ENCODE assay signal across 1 cellular context in genomic region chr5:173615884-173616576, GRCh38.
TF ChIP-seq lines count a peak whose summit lies in the region.

No MANE protein-coding gene starts in this region.

TF ChIP-seq in HepG2, 621 proteins besides CTCF, POLR2A, EP300 and RAD21 (continued from another document and continues in another):
- TF ChIP-seq ARHGAP35 (CRISPR knock-in tag; IDR thresholded peaks at IDR 0.05; ENCODE audit: borderline replicate concordance) (no peak), ZNF766 (CRISPR knock-in tag; IDR thresholded peaks at IDR 0.05; ENCODE audit: borderline replicate concordance) (no peak), CENPX (CRISPR knock-in tag; IDR thresholded peaks at IDR 0.05) (no peak), ZNF772 (CRISPR knock-in tag; IDR thresholded peaks at IDR 0.05) (no peak), ZFP36L2 (CRISPR knock-in tag; IDR thresholded peaks at IDR 0.05) (no peak), HOXA5 (CRISPR knock-in tag; IDR thresholded peaks at IDR 0.05) (no peak), FOXA1 (IDR thresholded peaks at IDR 0.05) (no peak), FOXA1 (CRISPR knock-in tag; IDR thresholded peaks at IDR 0.05) (no peak), IRF9 (CRISPR knock-in tag; IDR thresholded peaks at IDR 0.05; ENCODE audit: borderline replicate concordance) (no peak; the same call in 1 of the 2 replicates), SUZ12 (IDR thresholded peaks at IDR 0.05; ENCODE audit: low read depth, low read length) (no peak), RNF2 (conservative IDR thresholded peaks at IDR 0.05; ENCODE audit: low read depth) (no peak), ZNF296 (CRISPR knock-in tag; conservative IDR thresholded peaks at IDR 0.05) (no peak), SIN3B (IDR thresholded peaks at IDR 0.05; ENCODE audit: low read length) (no peak), ZMYM4 (CRISPR knock-in tag; IDR thresholded peaks at IDR 0.05) (0 out of 2 replicates have a peak, but pooled peaks have one; percentile 30), SNAI1 (CRISPR knock-in tag; IDR thresholded peaks at IDR 0.05; ENCODE audit: borderline replicate concordance) (0 out of 2 replicates have a peak, but pooled peaks have one; percentile 30), SNAPC4 (CRISPR knock-in tag; IDR thresholded peaks at IDR 0.05) (no peak), ZNF646 (CRISPR knock-in tag; IDR thresholded peaks at IDR 0.05) (no peak), ZNF891 (CRISPR knock-in tag; IDR thresholded peaks at IDR 0.05) (no peak), CENPT (CRISPR knock-in tag; IDR thresholded peaks at IDR 0.05; ENCODE audit: low read depth) (no peak), GRHL1 (CRISPR knock-in tag; conservative IDR thresholded peaks at IDR 0.05) (no peak), ZUFSP (CRISPR knock-in tag; IDR thresholded peaks at IDR 0.05; ENCODE audit: borderline replicate concordance) (no peak), ZNF724P (CRISPR knock-in tag; IDR thresholded peaks at IDR 0.05; ENCODE audit: borderline replicate concordance) (no peak), PHF20 (CRISPR knock-in tag; IDR thresholded peaks at IDR 0.05) (no peak), ZSCAN9 (CRISPR knock-in tag; IDR thresholded peaks at IDR 0.05; ENCODE audit: borderline replicate concordance) (no peak), ZNF790 (CRISPR knock-in tag; IDR thresholded peaks at IDR 0.05; ENCODE audit: borderline replicate concordance) (no peak), ZNF18 (CRISPR knock-in tag; IDR thresholded peaks at IDR 0.05; ENCODE audit: insufficient replicate concordance) (no peak), MEIS1 (CRISPR knock-in tag; IDR thresholded peaks at IDR 0.05; ENCODE audit: borderline replicate concordance) (no peak), TCF7L2 (IDR thresholded peaks at IDR 0.05; ENCODE audit: low read depth, low read length) (no peak), ZNF335 (CRISPR knock-in tag; IDR thresholded peaks at IDR 0.05) (no peak; the same call in 1 of the 2 replicates), ZNF546 (CRISPR knock-in tag; conservative IDR thresholded peaks at IDR 0.05) (no peak), ZNF768 (CRISPR knock-in tag; IDR thresholded peaks at IDR 0.05) (peak; percentile 16; the same call in 1 of the 2 replicates), ZNF333 (CRISPR knock-in tag; IDR thresholded peaks at IDR 0.05; ENCODE audit: borderline replicate concordance) (no peak), GPN1 (CRISPR knock-in tag; IDR thresholded peaks at IDR 0.05; ENCODE audit: borderline replicate concordance) (no peak), ZNF207 (IDR thresholded peaks at IDR 0.05; ENCODE audit: borderline replicate concordance) (no peak), BCL3 (CRISPR knock-in tag; IDR thresholded peaks at IDR 0.05) (0 out of 2 replicates have a peak, but pooled peaks have one; percentile 25), DZIP1 (CRISPR knock-in tag; IDR thresholded peaks at IDR 0.05) (no peak), RCOR2 (CRISPR knock-in tag; IDR thresholded peaks at IDR 0.05) (no peak), HDAC6 (IDR thresholded peaks at IDR 0.05; ENCODE audit: low read depth, low read length) (no peak), ATM (IDR thresholded peaks at IDR 0.05; ENCODE audit: borderline replicate concordance) (no peak), ZSCAN29 (CRISPR knock-in tag; conservative IDR thresholded peaks at IDR 0.05) (no peak), ZNF292 (CRISPR knock-in tag; IDR thresholded peaks at IDR 0.05; ENCODE audit: borderline replicate concordance, low read depth) (no peak)
